In the genomic region with DNA sequence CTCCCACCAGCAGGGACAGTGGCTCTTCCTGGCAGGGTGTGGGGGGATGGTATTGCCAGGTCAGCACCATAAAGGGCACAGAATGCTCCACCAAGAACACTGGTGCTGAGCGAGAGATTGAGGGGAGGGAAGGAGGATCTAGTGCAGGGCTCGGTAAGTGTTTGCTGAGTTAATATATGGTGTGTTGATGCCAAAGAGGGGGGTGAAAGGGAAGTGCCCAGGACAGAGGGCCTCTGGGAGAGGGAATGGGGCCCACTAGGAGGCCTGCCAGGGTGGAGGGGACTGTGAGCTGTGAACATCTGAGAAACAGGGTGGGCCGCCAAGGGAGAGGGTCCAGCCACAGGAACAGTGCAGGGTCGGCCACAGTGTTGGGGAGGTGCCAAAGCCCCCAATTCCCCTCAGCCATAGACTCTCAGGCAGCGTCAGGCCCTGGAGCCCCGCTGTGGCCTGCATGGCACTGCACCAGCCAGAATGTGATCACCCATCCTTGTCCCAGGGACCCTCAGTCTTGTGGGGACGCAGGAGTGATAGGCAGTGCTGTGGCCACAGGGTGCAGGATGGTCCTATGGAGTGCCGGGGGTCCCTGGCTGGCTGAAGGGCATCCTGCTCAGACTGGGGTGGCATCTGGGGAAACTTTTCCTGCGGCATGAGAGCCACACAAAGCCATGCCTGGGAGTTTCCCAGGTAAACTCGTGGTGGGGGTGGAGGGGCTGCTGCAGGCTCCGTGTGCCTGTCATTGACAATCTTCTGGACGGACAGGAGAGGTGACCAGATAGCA, we compare ENCODE assay signal across 17 cellular contexts. TPM values are rescaled to one million over a fixed set of nuclear protein-coding genes. Genes with fewer than 3 reads are reported as not detected.
DNase-seq lines count a peak whose midpoint lies in the region; ATAC-seq and TF ChIP-seq lines count a peak whose summit lies in the region.
"Had no signal": no experiment of that assay in that cellular context is flagged by ENCODE, and none has a peak within 500 bp of the region (broad histone marks: within the 10 kb centered on the region; RNA-seq: fewer than 3 reads in every experiment).

No MANE protein-coding gene starts in this region.

- POLR2A ChIA-PET in activated CD8-positive, alpha-beta T cell treated with anti-CD3 and anti-CD28 coated beads, Interleukin-2, amount 10 ng/mL, durations not matched to agents 7 days and 5 days (lab: Charles Lee) = interaction anchor here (1.1 to 1.5 kb wide), 3 partner anchors 9 to 19 kb away, joined by 3 to 6 read pairs (median 4); no protein-coding TSS in a partner anchor

- no peaks in the 10 kb centered on the region for H3K4me1 ChIP-seq in hepatocyte (ENCODE audit: insufficient read depth)

- no peak overlapping the region for H3K4me3 Mint-ChIP-seq in activated CD8-positive, alpha-beta T cell treated with anti-CD3 and anti-CD28 coated beads, Interleukin-2, amount 10 ng/mL, durations not matched to agents 7 days and 5 days
- H3K4me3 Mint-ChIP-seq: WTC11 had no signal

- H3K79me2 ChIP-seq in hepatocyte = peaks cover 9% of the 10 kb centered on the region

- H3K4me3 ChIP-seq in HL-60 (replicated peaks; ENCODE audit: insufficient read depth, low read length) (no peak overlapping the region), hepatocyte (no peak overlapping the region)
- H3K4me3 ChIP-seq: vagina had no signal

- 90% methylated on average over 12 of the region's 12 CpGs for WGBS in hepatocyte (ENCODE audit: low lambda C conversion rate, missing lambda C conversion rate)

- H3K4me2 ChIP-seq in hepatocyte = no peak overlapping the region

- H3K36me3 ChIP-seq in hepatocyte (replicated peaks; ENCODE audit: insufficient read depth, low read depth) = no peaks in the 10 kb centered on the region
- H3K36me3 ChIP-seq: vagina had no signal

- H3K27ac ChIP-seq in HL-60 (replicated peaks) (peak overlapping the region; percentile 71), hepatocyte (no peak overlapping the region)
- H3K27ac ChIP-seq: vagina had no signal

- peaks cover 87% of the 10 kb centered on the region for H3K4me1 Mint-ChIP-seq in activated CD8-positive, alpha-beta T cell treated with anti-CD3 and anti-CD28 coated beads, Interleukin-2, amount 10 ng/mL, durations not matched to agents 7 days and 5 days (ENCODE audit: low read depth)
- H3K4me1 Mint-ChIP-seq: WTC11 had no signal

- no peaks in the 10 kb centered on the region for H3K9me2 ChIP-seq in hepatocyte (replicated peaks; ENCODE audit: insufficient read depth)

- peaks cover 47% of the 10 kb centered on the region for H3K36me3 Mint-ChIP-seq in activated CD8-positive, alpha-beta T cell treated with anti-CD3 and anti-CD28 coated beads, Interleukin-2, amount 10 ng/mL, durations not matched to agents 7 days and 5 days (ENCODE audit: low read depth)
- H3K36me3 Mint-ChIP-seq: WTC11 had no signal

- H4K20me1 ChIP-seq in hepatocyte (ENCODE audit: insufficient read depth, poor library complexity, severe bottlenecking) = no peaks in the 10 kb centered on the region

- H3K9me3 ChIP-seq in hepatocyte (ENCODE audit: low read depth) = no peaks in the 10 kb centered on the region
- H3K9me3 ChIP-seq: vagina had no signal

- H3K27me3 Mint-ChIP-seq in activated CD8-positive, alpha-beta T cell treated with anti-CD3 and anti-CD28 coated beads, Interleukin-2, amount 10 ng/mL, durations not matched to agents 7 days and 5 days (ENCODE audit: low read depth) = no peaks in the 10 kb centered on the region

- no peak overlapping the region for H2AFZ ChIP-seq in hepatocyte

- H3K9me3 Mint-ChIP-seq in activated CD8-positive, alpha-beta T cell treated with anti-CD3 and anti-CD28 coated beads, Interleukin-2, amount 10 ng/mL, durations not matched to agents 7 days and 5 days (ENCODE audit: insufficient read depth) = no peaks in the 10 kb centered on the region
- H3K9me3 Mint-ChIP-seq: activated T-helper 2 cell treated with anti-CD3 and anti-CD28 coated beads, Interferon-gamma antibody, Interleukin-2, Interleukin-4, amounts not matched to agents 10 μg/mL and 5 μg/mL and 100 μg/mL, durations not matched to agents 14 hours and 24 hours and 36 hours; WTC11 had no signal

- TF ChIP-seq CTCF in HL-60 (IDR thresholded peaks at IDR 0.05; ENCODE audit: insufficient read depth, low read length) (no peak), hepatocyte (IDR thresholded peaks at IDR 0.05; ENCODE audit: poor library complexity) (no peak)

- peak overlapping the region; percentile 51 for H3K27ac Mint-ChIP-seq in activated CD8-positive, alpha-beta T cell treated with anti-CD3 and anti-CD28 coated beads, Interleukin-2, amount 10 ng/mL, durations not matched to agents 7 days and 5 days
- H3K27ac Mint-ChIP-seq: activated T-helper 2 cell treated with anti-CD3 and anti-CD28 coated beads, Interferon-gamma antibody, Interleukin-2, Interleukin-4, amounts not matched to agents 10 μg/mL and 5 μg/mL and 100 μg/mL, durations not matched to agents 14 hours and 24 hours and 36 hours; WTC11 had no signal

- ATAC-seq in activated CD8-positive, alpha-beta T cell treated with anti-CD3 and anti-CD28 coated beads, Interleukin-2, amount 10 ng/mL, durations not matched to agents 7 days and 5 days = no peak
- ATAC-seq in stimulated activated naive CD8-positive, alpha-beta T cell treated with anti-CD3 and anti-CD28 coated beads, Interleukin-15, Interleukin-2, amounts not matched to agents 100 U/mL and 50 U/mL, for 24 hours = peak; percentile 2
- no peak for ATAC-seq in GM21737 (IDR thresholded peaks at IDR 0.05; ENCODE audit: unreplicated experiment)
- ATAC-seq: HCT116, WTC11 had no signal

- DNase-seq in HL-60 (ENCODE audit: low read depth in 1 of 2, low spot score in 1 of 2) (peak in 1 of 2 experiments; percentile 50), mesenteric fat pad (ENCODE audit: low spot score) (peak; percentile 78), hepatocyte (ENCODE audit: low spot score) (no peak), NCI-H524 treated with DMSO at 0.1 percent for 48 hours (lab: John Stamatoyannopoulos, UW) (no peak)
- DNase-seq in activated CD8-positive, alpha-beta T cell treated with anti-CD3 and anti-CD28 coated beads, Interleukin-2, amount 10 ng/mL, durations not matched to agents 7 days and 5 days = no peak
- no peak for DNase-seq in stimulated activated naive CD8-positive, alpha-beta T cell treated with anti-CD3 and anti-CD28 coated beads, Interleukin-15, Interleukin-2, amounts not matched to agents 100 U/mL and 50 U/mL, for 24 hours
- DNase-seq: central memory CD4-positive, alpha-beta T cell; islet precursor cell; NCI-H187 treated with DMSO at 0.1 percent for 48 hours; NCI-H446 treated with DMSO at 0.1 percent for 48 hours; nucleus accumbens; right cardiac atrium had no signal

- CTCF ChIA-PET in activated CD8-positive, alpha-beta T cell treated with anti-CD3 and anti-CD28 coated beads, Interleukin-2, amount 10 ng/mL, durations not matched to agents 7 days and 5 days (lab: Charles Lee) = no interaction called here

- no peaks in the 10 kb centered on the region for H3K27me3 ChIP-seq in HL-60 (ENCODE audit: insufficient read depth, poor library complexity, severe bottlenecking)
- H3K27me3 ChIP-seq in hepatocyte = no peaks in the 10 kb centered on the region
- H3K27me3 ChIP-seq: vagina had no signal

RNA-seq across cellular contexts. Expression of a gene that starts 11.9 kb away (rescaled TPM):
- 10 to 100 TPM; 85.6 to 89.0 TPM for total RNA-seq in activated CD8-positive, alpha-beta T cell treated with anti-CD3 and anti-CD28 coated beads, Interleukin-2, amount 10 ng/mL, durations not matched to agents 7 days and 5 days
- 38.0 TPM for total RNA-seq in mesenteric fat pad
- 4.2 and 4.7 TPM in 2 replicates for total RNA-seq in hepatocyte
- 8.6 and 11.8 TPM in 2 replicates for polyA plus RNA-seq in hepatocyte
